19 cellular contexts compared by ENCODE assay signal in the genomic region with DNA sequence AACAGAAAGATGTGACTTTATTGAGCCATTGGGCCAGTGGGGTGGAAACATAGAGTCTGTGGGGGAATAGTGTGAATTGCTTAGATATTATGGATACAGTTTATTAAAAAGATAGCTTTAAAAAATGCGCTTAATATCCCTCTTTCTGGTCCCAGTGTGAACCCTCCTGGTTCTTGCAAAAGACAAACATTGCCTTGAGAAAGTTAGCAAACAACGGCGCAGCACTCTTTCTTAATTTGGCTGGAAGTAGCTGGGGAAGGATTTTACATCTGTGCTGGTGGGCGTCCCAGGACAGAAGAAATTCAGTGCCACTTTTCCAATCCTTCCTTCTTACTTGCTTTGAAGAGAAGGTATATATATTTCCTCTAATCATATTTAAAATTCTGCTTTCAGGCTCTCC.
DNase-seq lines count a peak whose midpoint lies in the region; ATAC-seq, FAIRE-seq and TF ChIP-seq lines count a peak whose summit lies in the region.
"Had no signal": no experiment of that assay in that cellular context is flagged by ENCODE, and none has a peak within 500 bp of the region (broad histone marks: within the 10 kb centered on the region; RNA-seq: fewer than 3 reads in every experiment).

No MANE protein-coding gene starts in this region.

- no peak overlapping the region for H4K12ac ChIP-seq in trophoblast cell (ENCODE audit: low read depth, low read length)

- peaks cover 16% of the 10 kb centered on the region for H3K4me1 Mint-ChIP-seq in T-helper 17 cell
- H3K4me1 Mint-ChIP-seq: IgD-negative memory B cell had no signal

- H3K27me3 ChIP-seq in HepG2 (ENCODE audit: control insufficient read depth in 1 of 2, insufficient read depth in 2 of 2, low read length in 2 of 2) (no peaks in the 10 kb centered on the region), trophoblast cell (ENCODE audit: insufficient read depth, low read length) (no peaks in the 10 kb centered on the region)
- H3K27me3 ChIP-seq: BE2C had no signal

- no TSS peak for BruUV-seq in HepG2 (replicated peaks; lab: Mats Ljungman, UMichigan)

- no peak overlapping the region for H2AK5ac ChIP-seq in trophoblast cell (ENCODE audit: low read length)

- H3K79me1 ChIP-seq in trophoblast cell (ENCODE audit: low read length) = no peaks in the 10 kb centered on the region

- ATAC-seq in T-helper 17 cell (no peak), HepG2 (no peak; the same call in 2 of the 3 replicates), GM21786 (IDR thresholded peaks at IDR 0.05; ENCODE audit: unreplicated experiment) (no peak), HG03565 (IDR thresholded peaks at IDR 0.05; ENCODE audit: unreplicated experiment) (no peak)
- ATAC-seq: A549 had no signal

- H3K9me3 ChIP-seq in T-helper 17 cell (ENCODE audit: control insufficient read depth, low read length, poor library complexity, severe bottlenecking) = no peaks in the 10 kb centered on the region
- H3K9me3 ChIP-seq in HepG2 (ENCODE audit: low read length) = peaks cover 4% of the 10 kb centered on the region; the same call in 1 of the 2 replicates
- H3K9me3 ChIP-seq in trophoblast cell (ENCODE audit: insufficient read depth, low read depth, low read length) = no peaks in the 10 kb centered on the region
- H3K9me3 ChIP-seq: A549, BE2C had no signal

- H3K27ac Mint-ChIP-seq in T-helper 17 cell = peak overlapping the region; percentile 94
- H3K27ac Mint-ChIP-seq: HFFc6, IgD-negative memory B cell had no signal

- no peak for FAIRE-seq in HepG2 (lab: Jason Lieb, UNC)
- FAIRE-seq: A549, GM12892 had no signal

- no peak overlapping the region for H3K4me3 Mint-ChIP-seq in T-helper 17 cell
- H3K4me3 Mint-ChIP-seq: CD8-positive, alpha-beta memory T cell; HFFc6; IgD-negative memory B cell had no signal

- no peak overlapping the region for H2BK120ac ChIP-seq in trophoblast cell (ENCODE audit: insufficient read depth, low read length, poor library complexity)

- no peaks in the 10 kb centered on the region for H3K36me3 ChIP-seq in HepG2 (replicated peaks in 1 of 2; ENCODE audit: control insufficient read depth in 1 of 2, insufficient read depth in 2 of 2, low read length in 2 of 2)
- no peaks in the 10 kb centered on the region for H3K36me3 ChIP-seq in trophoblast cell (ENCODE audit: control insufficient read depth in 1 of 2, insufficient read depth in 2 of 2, low read length in 2 of 2)
- H3K36me3 ChIP-seq: BE2C had no signal

- no peak overlapping the region for H2BK12ac ChIP-seq in trophoblast cell (ENCODE audit: low read length)

- CTCF ChIA-PET in HepG2 (lab: Yijun Ruan, JAX; ENCODE audit: low intra/inter-chr PET ratio, low total read pairs) = no interaction called here

- no peak overlapping the region for H3K4me2 ChIP-seq in HepG2 (ENCODE audit: low read depth, low read length)
- H3K4me2 ChIP-seq in trophoblast cell (ENCODE audit: low read length) = no peak overlapping the region
- H3K4me2 ChIP-seq: A549 had no signal

- TF ChIP-seq CTCF in HepG2 (CRISPR knock-in tag; IDR thresholded peaks at IDR 0.05) (no peak), coronary artery (IDR thresholded peaks at IDR 0.05) (no peak)

- TF ChIP-seq RAD21 in HepG2 (CRISPR knock-in tag; IDR thresholded peaks at IDR 0.05) = no peak

- no peak overlapping the region for H3K18ac ChIP-seq in trophoblast cell (ENCODE audit: low read length)

- H3K4me3 ChIP-seq in HepG2 (replicated peaks in 1 of 3; ENCODE audit: insufficient read depth in 1 of 3, low read depth in 2 of 3, low read length in 3 of 3) (no peak overlapping the region), trophoblast cell (ENCODE audit: low read depth, low read length) (no peak overlapping the region), coronary artery (no peak overlapping the region)
- H3K4me3 ChIP-seq: A549 had no signal

- no peaks in the 10 kb centered on the region for H3K27me3 Mint-ChIP-seq in T-helper 17 cell
- H3K27me3 Mint-ChIP-seq: CD8-positive, alpha-beta memory T cell had no signal

- no peak overlapping the region for H4K8ac ChIP-seq in trophoblast cell (ENCODE audit: low read depth, low read length)

- TF ChIP-seq EP300 in HepG2 (IDR thresholded peaks at IDR 0.05; ENCODE audit: low read depth in 2 of 2, low read length in 2 of 2) (no peak), HepG2 (CRISPR knock-in tag; IDR thresholded peaks at IDR 0.05; ENCODE audit: borderline replicate concordance) (no peak)

- 4% methylated on average over 4 of the region's 4 CpGs for WGBS in HepG2 (ENCODE audit: low lambda C conversion rate)
- no CpG with 5 or more reads among the region's 4 CpGs for WGBS in trophoblast cell (ENCODE audit: extremely low coverage, insufficient coverage, insufficient read length)

- no peak for TF ChIP-seq POLR2A in HepG2 (IDR thresholded peaks at IDR 0.05; ENCODE audit: insufficient read depth in 1 of 2, low read depth in 2 of 2, low read length in 2 of 2)

- no peak overlapping the region for H2BK5ac ChIP-seq in trophoblast cell (ENCODE audit: low read depth, low read length, poor library complexity)

- H4K20me1 ChIP-seq in HepG2 (ENCODE audit: insufficient read depth, low read length) = no peaks in the 10 kb centered on the region

- no peaks in the 10 kb centered on the region for H3K79me2 ChIP-seq in HepG2 (ENCODE audit: insufficient read depth, low read length)
- H3K79me2 ChIP-seq in trophoblast cell (ENCODE audit: control insufficient read depth, insufficient read depth, low read length, poor library complexity) = no peaks in the 10 kb centered on the region

- H3K9ac ChIP-seq in HepG2 (ENCODE audit: insufficient read depth, low read depth, low read length) = no peak overlapping the region
- peak overlapping the region; percentile 34 for H3K9ac ChIP-seq in trophoblast cell (ENCODE audit: low read length)

- no peaks in the 10 kb centered on the region for H3K36me3 Mint-ChIP-seq in T-helper 17 cell (ENCODE audit: low read depth)
- H3K36me3 Mint-ChIP-seq: IgD-negative memory B cell had no signal

- DNase-seq in HuH-7 (ENCODE audit: low spot score) = peak; percentile 12
- DNase-seq in T-helper 17 cell = no peak
- no peak for DNase-seq in HepG2 (ENCODE audit: low spot score)
- no peak for DNase-seq in trophoblast cell
- no peak for DNase-seq in coronary artery (ENCODE audit: low spot score)
- DNase-seq: BE2C; Caco-2; CD8-positive, alpha-beta memory T cell; DND-41; GDM1; HCEC 1CT; HFFc6 had no signal

- H3K4me1 ChIP-seq in HepG2 (ENCODE audit: insufficient read depth, low read length) (no peaks in the 10 kb centered on the region), trophoblast cell (ENCODE audit: control insufficient read depth in 1 of 2, insufficient read depth in 2 of 2, low read length in 2 of 2) (no peaks in the 10 kb centered on the region)
- H3K4me1 ChIP-seq: A549, BE2C, Caco-2 had no signal

- POLR2A ChIA-PET in HepG2 (lab: Yijun Ruan, JAX) = no interaction called here

- H3K14ac ChIP-seq in trophoblast cell (ENCODE audit: low read length) = no peak overlapping the region

- H4K91ac ChIP-seq in trophoblast cell (ENCODE audit: low read depth, low read length) = no peak overlapping the region

- intact Hi-C loops in HepG2 (cut with micrococcal nuclease; ENCODE audit: unreplicated experiment) = no loop called here

- H3K4ac ChIP-seq in trophoblast cell (ENCODE audit: low read depth, low read length) = no peak overlapping the region

- no peak overlapping the region for H2AFZ ChIP-seq in HepG2 (ENCODE audit: low read length)
- no peak overlapping the region for H2AFZ ChIP-seq in trophoblast cell (ENCODE audit: insufficient read depth, low read length, poor library complexity)

- H3K27ac ChIP-seq in HepG2 (ENCODE audit: extremely low read length, insufficient read depth, low read length) = no peak overlapping the region
- H3K27ac ChIP-seq in trophoblast cell (ENCODE audit: low read depth, low read length) = no peak overlapping the region
- no peak overlapping the region for H3K27ac ChIP-seq in coronary artery
- H3K27ac ChIP-seq: A549, C4-2B, HL-60 had no signal

- no peak overlapping the region for H3K23ac ChIP-seq in trophoblast cell (ENCODE audit: low read length)

- in situ Hi-C loops in HepG2 (cut with HindIII; ENCODE audit: extremely low pct_ligation_motif_present, low pct_unique_long_range_greater_than_20kb) = loop anchor here (5.0 to 10.0 kb wide), 2 partner anchors 71 to 258 kb away; no protein-coding TSS in a partner anchor

TF ChIP-seq in HepG2, 621 proteins besides CTCF, POLR2A, EP300 and RAD21 (continues in another document):
- TF ChIP-seq MBD4 (IDR thresholded peaks at IDR 0.05; ENCODE audit: borderline replicate concordance, low read length) = no peak
- TF ChIP-seq SIN3A (IDR thresholded peaks at IDR 0.05; ENCODE audit: borderline replicate concordance, low read depth, low read length) = no peak
- TF ChIP-seq, protein P1, sequence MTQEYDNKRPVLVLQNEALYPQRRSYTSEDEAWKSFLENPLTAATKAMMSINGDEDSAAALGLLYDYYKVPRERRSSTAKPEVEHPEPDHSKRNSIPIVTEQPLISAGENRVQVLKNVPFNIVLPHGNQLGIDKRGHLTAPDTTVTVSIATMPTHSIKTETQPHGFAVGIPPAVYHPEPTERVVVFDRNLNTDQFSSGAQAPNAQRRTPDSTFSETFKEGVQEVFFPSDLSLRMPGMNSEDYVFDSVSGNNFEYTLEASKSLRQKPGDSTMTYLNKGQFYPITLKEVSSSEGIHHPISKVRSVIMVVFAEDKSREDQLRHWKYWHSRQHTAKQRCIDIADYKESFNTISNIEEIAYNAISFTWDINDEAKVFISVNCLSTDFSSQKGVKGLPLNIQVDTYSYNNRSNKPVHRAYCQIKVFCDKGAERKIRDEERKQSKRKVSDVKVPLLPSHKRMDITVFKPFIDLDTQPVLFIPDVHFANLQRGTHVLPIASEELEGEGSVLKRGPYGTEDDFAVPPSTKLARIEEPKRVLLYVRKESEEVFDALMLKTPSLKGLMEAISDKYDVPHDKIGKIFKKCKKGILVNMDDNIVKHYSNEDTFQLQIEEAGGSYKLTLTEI (CRISPR knock-in tag; conservative IDR thresholded peaks at IDR 0.05) = no peak
- TF ChIP-seq YEATS2 (CRISPR knock-in tag; IDR thresholded peaks at IDR 0.05; ENCODE audit: borderline replicate concordance) = no peak
- TF ChIP-seq ZFP36 (IDR thresholded peaks at IDR 0.05; ENCODE audit: borderline replicate concordance, low read depth, low read length, partially characterized antibody) = no peak
- 0 out of 2 replicates have a peak, but pooled peaks have one; percentile 23 for TF ChIP-seq GATAD2A (CRISPR knock-in tag; IDR thresholded peaks at IDR 0.05)
- TF ChIP-seq ZNF274 (CRISPR knock-in tag; IDR thresholded peaks at IDR 0.05) = no peak
- TF ChIP-seq MIER2 (CRISPR knock-in tag; IDR thresholded peaks at IDR 0.05) = no peak
- no peak for TF ChIP-seq IRX3 (CRISPR knock-in tag; IDR thresholded peaks at IDR 0.05; ENCODE audit: borderline replicate concordance, low read depth)
- no peak for TF ChIP-seq TGIF2 (CRISPR knock-in tag; IDR thresholded peaks at IDR 0.05)
